Comparison of ENCODE assay signal across 10 cellular contexts in genomic region chr11:31804439-31805036, GRCh38. TPM values are rescaled to one million over a fixed set of nuclear protein-coding genes. Genes with fewer than 3 reads are reported as not detected.
DNase-seq lines count a peak whose midpoint lies in the region; ATAC-seq, FAIRE-seq and TF ChIP-seq lines count a peak whose summit lies in the region.
"Had no signal": no experiment of that assay in that cellular context is flagged by ENCODE, and none has a peak within 500 bp of the region (broad histone marks: within the 10 kb centered on the region; RNA-seq: fewer than 3 reads in every experiment).

No MANE protein-coding gene starts in this region.

- in situ Hi-C loops in GM12878 (cut with MboI), result no loop called here

- peaks cover 81 to 93% (median 87%) of the 10 kb centered on the region in 11 experiments for H3K9me3 ChIP-seq in BLaER1 treated with 17β-estradiol and CSF1 and Interleukin-3, amounts not matched to agents 10 nM and 100 nM (replicated peaks in 1 of 11)
- H3K9me3 ChIP-seq in GM12878 (replicated peaks; ENCODE audit: control insufficient read depth, insufficient read depth, low read length), result no peaks in the 10 kb centered on the region; the same call in 2 of the 3 replicates

- peaks cover 70 to 93% (median 80%) of the 10 kb centered on the region in 5 donors for H3K27me3 Mint-ChIP-seq in naive thymus-derived CD8-positive, alpha-beta T cell

- H3K9me3 Mint-ChIP-seq in naive thymus-derived CD8-positive, alpha-beta T cell, result peaks cover 0 to 55% (median 30%) of the 10 kb centered on the region in 9 donors

- H2AFZ ChIP-seq in GM12878 (ENCODE audit: control insufficient read depth, low read depth, low read length), result no peak overlapping the region; the same call in 1 of the 2 replicates

- peak; percentile 31; the same call in 2 of the 3 replicates for ATAC-seq in GM12878
- no peak for ATAC-seq in naive thymus-derived CD8-positive, alpha-beta T cell
- no peak for ATAC-seq in GM21367 (IDR thresholded peaks at IDR 0.05; ENCODE audit: unreplicated experiment)
- ATAC-seq in GM21447 (IDR thresholded peaks at IDR 0.05; ENCODE audit: unreplicated experiment), result no peak
- no peak for ATAC-seq in HG03469 (IDR thresholded peaks at IDR 0.05; ENCODE audit: unreplicated experiment)
- ATAC-seq: left colon had no signal

- TF ChIP-seq CTCF in GM20000 (IDR thresholded peaks at IDR 0.05; ENCODE audit: extremely low read depth, missing control alignments), result no peak
- TF ChIP-seq CTCF in GM12878 (IDR thresholded peaks at IDR 0.05 in 2 of 3, conservative IDR thresholded peaks at IDR 0.05 in 1 of 3; ENCODE audit: control insufficient read depth in 2 of 3, extremely low read depth in 1 of 3, insufficient read depth in 1 of 3, low read depth in 3 of 3, low read length in 3 of 3), result no peak

- no peak overlapping the region for H3K27ac ChIP-seq in BLaER1 treated with 17β-estradiol and CSF1 and Interleukin-3, amounts not matched to agents 10 nM and 100 nM
- no peak overlapping the region for H3K27ac ChIP-seq in GM12878 (ENCODE audit: control insufficient read depth, insufficient read depth)

- H3K27ac Mint-ChIP-seq in naive thymus-derived CD8-positive, alpha-beta T cell, result peak overlapping the region in 1 of 10 donors; percentile 88

- no peaks in the 10 kb centered on the region for H3K79me2 ChIP-seq in GM12878 (ENCODE audit: control insufficient read depth, insufficient read depth, low read length)

- no peak overlapping the region for H3K9ac ChIP-seq in BLaER1 treated with 17β-estradiol and CSF1 and Interleukin-3, amounts not matched to agents 10 nM and 100 nM
- no peak overlapping the region for H3K9ac ChIP-seq in GM12878 (ENCODE audit: control insufficient read depth, insufficient read depth, low read length)

- peak overlapping the region in 3 of 11 experiments; percentile 12 to 55 (median 21); a peak in 6 of 22 replicates for H3K4me2 ChIP-seq in BLaER1 treated with 17β-estradiol and CSF1 and Interleukin-3, amounts not matched to agents 10 nM and 100 nM
- peak overlapping the region; percentile 86 for H3K4me2 ChIP-seq in GM12878 (ENCODE audit: control insufficient read depth, insufficient read depth)

- H3K27me3 ChIP-seq in BLaER1 treated with 17β-estradiol and CSF1 and Interleukin-3, amounts not matched to agents 10 nM and 100 nM, result peaks cover 99 to 100% (median 100%) of the 10 kb centered on the region in 11 experiments
- H3K27me3 ChIP-seq in GM12878 (replicated peaks in 1 of 2; ENCODE audit: control insufficient read depth in 2 of 2, insufficient read depth in 2 of 2, low read length in 1 of 2), result peaks cover 37 to 70% of the 10 kb centered on the region in 2 experiments

- no peaks in the 10 kb centered on the region for H3K36me3 ChIP-seq in BLaER1 treated with 17β-estradiol and CSF1 and Interleukin-3, amounts not matched to agents 10 nM and 100 nM
- H3K36me3 ChIP-seq in GM12878 (ENCODE audit: control insufficient read depth in 2 of 2, insufficient read depth in 2 of 2, low read length in 1 of 2), result no peaks in the 10 kb centered on the region

- H3K4me1 Mint-ChIP-seq in naive thymus-derived CD8-positive, alpha-beta T cell, result peaks cover 38 to 65% (median 52%) of the 10 kb centered on the region in 4 donors

- TF ChIP-seq POLR2A in GM12878 (IDR thresholded peaks at IDR 0.05; ENCODE audit: low read depth, low read length), result no peak

- CTCF ChIA-PET in GM12878 (lab: Yijun Ruan, JAX), result interaction anchor here (0.7 kb wide), 1 partner anchor 132 kb away, joined by 4 read pairs; no protein-coding TSS in a partner anchor

- peaks cover 0 to 11% (median 0%) of the 10 kb centered on the region in 10 experiments; a peak in 3 of 20 replicates for H3K4me1 ChIP-seq in BLaER1 treated with 17β-estradiol and CSF1 and Interleukin-3, amounts not matched to agents 10 nM and 100 nM
- peaks cover 3% of the 10 kb centered on the region; the same call in 1 of the 2 replicates for H3K4me1 ChIP-seq in GM12878 (ENCODE audit: control insufficient read depth, insufficient read depth, low read length)

- POLR2A ChIA-PET in GM12878 (lab: Charles Lee), result no interaction called here
- POLR2A ChIA-PET in naive thymus-derived CD8-positive, alpha-beta T cell (lab: Charles Lee), result no interaction called here

- peaks cover 0 to 50% (median 13%) of the 10 kb centered on the region in 11 experiments; a peak in 8 of 22 replicates for H4K20me1 ChIP-seq in BLaER1 treated with 17β-estradiol and CSF1 and Interleukin-3, amounts not matched to agents 10 nM and 100 nM
- no peaks in the 10 kb centered on the region for H4K20me1 ChIP-seq in GM12878 (ENCODE audit: control insufficient read depth, insufficient read depth)

- WGBS in GM12878 (ENCODE audit: insufficient coverage, insufficient replicate concordance, low lambda C conversion rate, missing lambda C conversion rate), result 5% methylated on average over 29 of the region's 32 CpGs

- BruUV-seq in GM12878 (replicated peaks; lab: Mats Ljungman, UMichigan), result no TSS peak

- TF ChIP-seq EP300 in GM12878 (IDR thresholded peaks at IDR 0.05; ENCODE audit: borderline replicate concordance in 1 of 2, control insufficient read depth in 1 of 2, low read depth in 2 of 2, low read length in 2 of 2), result no peak

- peaks cover 10 to 40% (median 37%) of the 10 kb centered on the region in 3 donors for H3K36me3 Mint-ChIP-seq in naive thymus-derived CD8-positive, alpha-beta T cell

- SMC1A ChIA-PET in GM12878 (lab: Charles Lee; ENCODE audit: uncharacterized antibody, unreplicated experiment), result interaction anchor here (1.2 kb wide), 1 partner anchor 16 kb away, joined by 3 read pairs; no protein-coding TSS in a partner anchor

- RAD21 ChIA-PET in GM12878 (lab: Charles Lee; ENCODE audit: unreplicated experiment), result no interaction called here

- intact Hi-C loops in GM12878 (cut with micrococcal nuclease; ENCODE audit: unreplicated experiment), result loop anchor here (10.0 kb wide), 1 partner anchor 160 kb away; no protein-coding TSS in a partner anchor

- peak overlapping the region in 7 of 10 experiments; percentile 5 to 51 (median 25); a peak in 11 of 20 replicates for H3K4me3 ChIP-seq in BLaER1 treated with 17β-estradiol and CSF1 and Interleukin-3, amounts not matched to agents 10 nM and 100 nM
- peak overlapping the region; percentile 25 for H3K4me3 ChIP-seq in GM12878

- FAIRE-seq in GM12878 (lab: Jason Lieb, UNC), result no peak

- DNase-seq in GM20000 (ENCODE audit: low spot score), result peak; percentile 42
- no peak for DNase-seq in GM12878 (ENCODE audit: low read depth, low spot score)
- DNase-seq in naive thymus-derived CD8-positive, alpha-beta T cell, result no peak
- no peak for DNase-seq in SHP77 (lab: John Stamatoyannopoulos, UW)
- DNase-seq: left colon had no signal

- peak overlapping the region; percentile 61 to 83 (median 76) for H3K4me3 Mint-ChIP-seq in naive thymus-derived CD8-positive, alpha-beta T cell

- TF ChIP-seq RAD21 in GM12878 (IDR thresholded peaks at IDR 0.05; ENCODE audit: insufficient read depth, low read depth, low read length), result no peak

TF ChIP-seq in GM12878, 131 proteins besides CTCF, POLR2A, EP300 and RAD21:
- no peak for TF ChIP-seq IKZF1 (conservative IDR thresholded peaks at IDR 0.05)
- TF ChIP-seq SUZ12 (IDR thresholded peaks at IDR 0.05; ENCODE audit: unreplicated experiment), result peak; percentile 67

RNA-seq across cellular contexts. Expression of gene PAX6, which starts 6.6 kb away (rescaled TPM):
- total RNA-seq in GM12878 (2013; cell fraction: nucleolus; rRNA removed), result not detected in 2 replicates
- total RNA-seq in GM12878 (2014; rRNA removed), result 0.05 and 0.06 TPM in 2 replicates
- total RNA-seq in GM12878 (2014; rRNA removed; fragmentation: Illumina TruSeq; extraction: Trizol), result 0.22 and 0.32 TPM in 2 replicates
- 0.26 and 0.53 TPM in 2 replicates for total RNA-seq in GM12878 (2021)
- 0.25 TPM for polyA plus RNA-seq in GM12878 (2011; ENCODE audit: low read depth)
- polyA plus RNA-seq in GM12878 (2011; rRNA removed), result 0.08 TPM in 1 of 2 replicates, not detected in the other
- polyA plus RNA-seq in GM12878 (2011; cell fraction: cytosol; rRNA removed), result not detected in 2 replicates
- polyA plus RNA-seq in GM12878 (2011; cell fraction: nucleus; rRNA removed), result not detected in 2 replicates
- 0.25 and 0.38 TPM in 2 replicates for polyA plus RNA-seq in GM12878 (2012)
- 0.15 TPM in 1 of 2 replicates, not detected in the other for polyA plus RNA-seq in GM12878 (2014; fragmentation: Illumina TruSeq; extraction: Trizol)
- polyA plus RNA-seq in GM12878 (2014; fragmentation: Nextera tagmentation; extraction: Ambion mirVana), result under 1 TPM in 1 of 2 experiments, not detected in 1; 0.10 TPM
- polyA plus RNA-seq in GM12878 (2014; rRNA removed), result 0.09 and 0.62 TPM in 2 replicates
- polyA plus RNA-seq in GM12878 (2016; fragmentation: Nextera tagmentation; extraction: Ambion mirVana), result not detected
- not detected in 2 replicates for polyA minus RNA-seq in GM12878 (2011; rRNA and poly(A)+ RNA removed)
- not detected in 2 replicates for polyA minus RNA-seq in GM12878 (2011; cell fraction: cytosol; rRNA and poly(A)+ RNA removed)
- 0.38 TPM in 1 of 2 replicates, not detected in the other for polyA minus RNA-seq in GM12878 (2011; cell fraction: nucleus; rRNA and poly(A)+ RNA removed)
- total RNA-seq in naive thymus-derived CD8-positive, alpha-beta T cell, result not detected
- polyA plus RNA-seq in naive thymus-derived CD8-positive, alpha-beta T cell, result under 1 TPM in 1 of 3 donors, not detected in 2; 0.05 TPM
- total RNA-seq: dermis microvascular lymphatic vessel endothelial cell had no signal
